ENCODE assay signal across 1 cellular context in the genomic region with DNA sequence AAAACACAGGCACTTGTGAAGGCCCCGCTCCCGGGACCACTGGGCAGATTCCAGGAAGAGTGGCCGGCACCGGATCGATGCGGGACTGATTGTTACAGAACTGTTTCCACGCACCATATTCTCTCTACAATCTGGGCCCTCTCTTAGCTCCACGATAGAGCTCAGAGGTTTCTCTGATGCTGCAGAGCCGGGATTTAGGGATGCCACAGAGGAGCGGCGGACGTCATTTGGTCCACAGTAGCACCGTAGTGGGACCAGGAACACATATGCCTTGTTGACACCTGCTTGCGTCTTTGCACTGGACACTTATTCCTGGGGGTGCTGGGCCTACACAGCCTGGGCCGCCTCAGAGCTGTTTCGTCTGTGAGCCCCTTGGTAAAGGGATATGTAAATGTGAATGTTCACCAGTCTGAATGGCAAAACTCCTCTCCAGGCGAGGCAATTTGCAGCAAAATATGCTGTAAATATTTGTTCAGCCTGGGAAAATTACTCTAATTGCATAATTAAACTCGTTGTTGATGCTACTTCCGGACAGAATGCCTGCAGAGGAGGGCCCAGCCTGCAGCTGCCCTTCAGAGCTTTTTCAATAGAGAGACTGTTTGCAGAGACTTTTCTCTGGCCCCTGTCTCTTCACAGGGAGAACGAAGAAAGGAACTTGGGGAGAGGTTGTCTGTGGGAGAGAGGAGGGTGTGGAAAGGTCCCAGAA.
TF ChIP-seq lines count a peak whose summit lies in the region.

No MANE protein-coding gene starts in this region.

TF ChIP-seq in HepG2, 621 proteins besides CTCF, POLR2A, EP300 and RAD21 (continued from another document and continues in another):
- TF ChIP-seq ZNF407 (CRISPR knock-in tag; IDR thresholded peaks at IDR 0.05; ENCODE audit: not compliant biosample characterization) (peak; percentile 36), ETV5 (CRISPR knock-in tag; IDR thresholded peaks at IDR 0.05; ENCODE audit: borderline replicate concordance) (peak; percentile 60; the same call in 1 of the 2 replicates), SYNCRIP (IDR thresholded peaks at IDR 0.05; ENCODE audit: insufficient read depth, low read depth, low read length) (no peak), ZNF891 (CRISPR knock-in tag; IDR thresholded peaks at IDR 0.05) (0 out of 2 replicates have a peak, but pooled peaks have one; percentile 37), ZNF138 (CRISPR knock-in tag; IDR thresholded peaks at IDR 0.05; ENCODE audit: low read depth) (0 out of 2 replicates have a peak, but pooled peaks have one; percentile 44), FLYWCH1 (CRISPR knock-in tag; IDR thresholded peaks at IDR 0.05) (no peak), ZSCAN20 (CRISPR knock-in tag; IDR thresholded peaks at IDR 0.05; ENCODE audit: borderline replicate concordance) (no peak), ZNF615 (CRISPR knock-in tag; IDR thresholded peaks at IDR 0.05; ENCODE audit: borderline replicate concordance) (no peak), ZNF614 (CRISPR knock-in tag; IDR thresholded peaks at IDR 0.05; ENCODE audit: borderline replicate concordance) (no peak), ZNF20 (CRISPR knock-in tag; IDR thresholded peaks at IDR 0.05) (no peak), ZNF280D (CRISPR knock-in tag; IDR thresholded peaks at IDR 0.05) (no peak), ELF3 (CRISPR knock-in tag; IDR thresholded peaks at IDR 0.05) (peak; percentile 46; the same call in 1 of the 2 replicates), MEIS2 (CRISPR knock-in tag; IDR thresholded peaks at IDR 0.05) (peak; percentile 8; the same call in 1 of the 2 replicates), ZBTB40 (IDR thresholded peaks at IDR 0.05) (no peak), ZBTB40 (CRISPR knock-in tag; IDR thresholded peaks at IDR 0.05) (0 out of 2 replicates have a peak, but pooled peaks have one; percentile 40), CEBPG (CRISPR knock-in tag; IDR thresholded peaks at IDR 0.05) (0 out of 2 replicates have a peak, but pooled peaks have one; percentile 9), MTA1 (CRISPR knock-in tag; IDR thresholded peaks at IDR 0.05; ENCODE audit: borderline replicate concordance) (no peak), ZZZ3 (CRISPR knock-in tag; IDR thresholded peaks at IDR 0.05; ENCODE audit: borderline replicate concordance) (no peak), CAMTA2 (CRISPR knock-in tag; IDR thresholded peaks at IDR 0.05; ENCODE audit: borderline replicate concordance) (0 out of 2 replicates have a peak, but pooled peaks have one; percentile 24), ZNF230 (CRISPR knock-in tag; IDR thresholded peaks at IDR 0.05) (no peak)
- TF ChIP-seq, protein P1, sequence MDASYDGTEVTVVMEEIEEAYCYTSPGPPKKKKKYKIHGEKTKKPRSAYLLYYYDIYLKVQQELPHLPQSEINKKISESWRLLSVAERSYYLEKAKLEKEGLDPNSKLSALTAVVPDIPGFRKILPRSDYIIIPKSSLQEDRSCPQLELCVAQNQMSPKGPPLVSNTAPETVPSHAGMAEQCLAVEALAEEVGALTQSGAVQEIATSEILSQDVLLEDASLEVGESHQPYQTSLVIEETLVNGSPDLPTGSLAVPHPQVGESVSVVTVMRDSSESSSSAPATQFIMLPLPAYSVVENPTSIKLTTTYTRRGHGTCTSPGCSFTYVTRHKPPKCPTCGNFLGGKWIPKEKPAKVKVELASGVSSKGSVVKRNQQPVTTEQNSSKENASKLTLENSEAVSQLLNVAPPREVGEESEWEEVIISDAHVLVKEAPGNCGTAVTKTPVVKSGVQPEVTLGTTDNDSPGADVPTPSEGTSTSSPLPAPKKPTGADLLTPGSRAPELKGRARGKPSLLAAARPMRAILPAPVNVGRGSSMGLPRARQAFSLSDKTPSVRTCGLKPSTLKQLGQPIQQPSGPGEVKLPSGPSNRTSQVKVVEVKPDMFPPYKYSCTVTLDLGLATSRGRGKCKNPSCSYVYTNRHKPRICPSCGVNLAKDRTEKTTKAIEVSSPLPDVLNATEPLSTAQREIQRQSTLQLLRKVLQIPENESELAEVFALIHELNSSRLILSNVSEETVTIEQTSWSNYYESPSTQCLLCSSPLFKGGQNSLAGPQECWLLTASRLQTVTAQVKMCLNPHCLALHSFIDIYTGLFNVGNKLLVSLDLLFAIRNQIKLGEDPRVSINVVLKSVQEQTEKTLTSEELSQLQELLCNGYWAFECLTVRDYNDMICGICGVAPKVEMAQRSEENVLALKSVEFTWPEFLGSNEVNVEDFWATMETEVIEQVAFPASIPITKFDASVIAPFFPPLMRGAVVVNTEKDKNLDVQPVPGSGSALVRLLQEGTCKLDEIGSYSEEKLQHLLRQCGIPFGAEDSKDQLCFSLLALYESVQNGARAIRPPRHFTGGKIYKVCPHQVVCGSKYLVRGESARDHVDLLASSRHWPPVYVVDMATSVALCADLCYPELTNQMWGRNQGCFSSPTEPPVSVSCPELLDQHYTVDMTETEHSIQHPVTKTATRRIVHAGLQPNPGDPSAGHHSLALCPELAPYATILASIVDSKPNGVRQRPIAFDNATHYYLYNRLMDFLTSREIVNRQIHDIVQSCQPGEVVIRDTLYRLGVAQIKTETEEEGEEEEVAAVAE (CRISPR knock-in tag; IDR thresholded peaks at IDR 0.05; ENCODE audit: borderline replicate concordance), result no peak
